Comparison of ENCODE assay signal across 19 cellular contexts in genomic region chr14:43983721-43984120, GRCh38.
DNase-seq lines count a peak whose midpoint lies in the region; ATAC-seq and TF ChIP-seq lines count a peak whose summit lies in the region.
"Had no signal": no experiment of that assay in that cellular context is flagged by ENCODE, and none has a peak within 500 bp of the region (broad histone marks: within the 10 kb centered on the region; RNA-seq: fewer than 3 reads in every experiment).

No MANE protein-coding gene starts in this region.

- no peak for TF ChIP-seq POLR2A in body of pancreas (IDR thresholded peaks at IDR 0.05)

- peak overlapping the region; percentile 39 for H2AFZ ChIP-seq in SU-DHL-6 (ENCODE audit: low read depth, low read length, severe bottlenecking)
- H2AFZ ChIP-seq: GM23338 had no signal

- CTCF ChIA-PET in activated CD4-positive, alpha-beta T cell treated with anti-CD3 and anti-CD28 coated beads for 36 hours (lab: Charles Lee), result no interaction called here

- 61 to 79% methylated on average over 8 of the region's 8 CpGs for WGBS in body of pancreas, 2 donors

- H3K4me3 Mint-ChIP-seq in nephron progenitor cell, result no peak overlapping the region
- H3K4me3 Mint-ChIP-seq in activated CD4-positive, alpha-beta T cell treated with anti-CD3 and anti-CD28 coated beads for 36 hours, result no peak overlapping the region
- H3K4me3 Mint-ChIP-seq: CD14-positive monocyte; CD4-positive, alpha-beta memory T cell; GM23338; IgD-negative memory B cell had no signal

- H3K9me3 ChIP-seq in SU-DHL-6 (ENCODE audit: insufficient read depth, low read length) (no peaks in the 10 kb centered on the region), body of pancreas (no peaks in the 10 kb centered on the region)
- H3K9me3 ChIP-seq: BLaER1 had no signal

- H3K4me3 ChIP-seq in SU-DHL-6 (ENCODE audit: insufficient read depth, low read length, poor library complexity, severe bottlenecking) (no peak overlapping the region), kidney epithelial cell (ENCODE audit: low read depth, low read length) (no peak overlapping the region), body of pancreas (no peak overlapping the region)
- H3K4me3 ChIP-seq: BLaER1, GM23338 had no signal

- no peaks in the 10 kb centered on the region for H3K36me3 Mint-ChIP-seq in nephron progenitor cell (ENCODE audit: low read depth)
- no peaks in the 10 kb centered on the region for H3K36me3 Mint-ChIP-seq in activated CD4-positive, alpha-beta T cell treated with anti-CD3 and anti-CD28 coated beads for 36 hours (ENCODE audit: low read depth)
- H3K36me3 Mint-ChIP-seq: CD14-positive monocyte; CD4-positive, alpha-beta memory T cell; IgD-negative memory B cell had no signal

- no peaks in the 10 kb centered on the region for H3K9me2 ChIP-seq in SU-DHL-6 (replicated peaks; ENCODE audit: insufficient read depth, low read length)

- no peak for TF ChIP-seq CTCF in SU-DHL-6 (IDR thresholded peaks at IDR 0.05; ENCODE audit: insufficient read depth, low read length, poor library complexity, severe bottlenecking)
- TF ChIP-seq CTCF in kidney epithelial cell (IDR thresholded peaks at IDR 0.05; ENCODE audit: insufficient read depth, low read length, poor library complexity, severe bottlenecking), result no peak
- no peak for TF ChIP-seq CTCF in nephron progenitor cell (IDR thresholded peaks at IDR 0.05)
- TF ChIP-seq CTCF in body of pancreas (IDR thresholded peaks at IDR 0.05), result no peak

- DNase-seq in Daoy (ENCODE audit: low read depth) (peak; percentile 4), kidney epithelial cell (ENCODE audit: low read depth) (peak; percentile 7), nephron progenitor cell (peak; percentile 20), NCI-H226 (no peak), body of pancreas (no peak), RPMI8226 (no peak)
- DNase-seq in activated CD4-positive, alpha-beta T cell treated with anti-CD3 and anti-CD28 coated beads for 36 hours, result no peak
- DNase-seq: 8988T; Calu3; CD4-positive, alpha-beta memory T cell; DMS79 treated with DMSO at 0.1 percent for 48 hours; EL; HCEC 1CT had no signal

- H3K36me3 ChIP-seq in SU-DHL-6 (ENCODE audit: low read length) (peaks cover 3% of the 10 kb centered on the region; the same call in 1 of the 2 replicates), kidney epithelial cell (ENCODE audit: control insufficient read depth, insufficient read depth, low read length) (no peaks in the 10 kb centered on the region), body of pancreas (replicated peaks in 1 of 2; ENCODE audit: insufficient read depth in 1 of 2, low read depth in 2 of 2) (no peaks in the 10 kb centered on the region)
- H3K36me3 ChIP-seq: BLaER1 had no signal

- H3K4me1 ChIP-seq in body of pancreas, result no peaks in the 10 kb centered on the region
- H3K4me1 ChIP-seq: BLaER1 had no signal

- H4K20me1 ChIP-seq in SU-DHL-6 (ENCODE audit: low read depth, low read length), result no peaks in the 10 kb centered on the region
- H4K20me1 ChIP-seq: BLaER1 had no signal

- intact Hi-C loops in activated CD4-positive, alpha-beta T cell treated with anti-CD3 and anti-CD28 coated beads for 36 hours (cut with DNase I, micrococcal nuclease), result no loop called here
- intact Hi-C loops in body of pancreas (cut with DNase I), result no loop called here

- H3K4me2 ChIP-seq in SU-DHL-6 (ENCODE audit: low read depth, low read length, poor library complexity, severe bottlenecking), result no peak overlapping the region
- H3K4me2 ChIP-seq: BLaER1, GM23338 had no signal

- peaks cover 3% of the 10 kb centered on the region for H3K27me3 Mint-ChIP-seq in nephron progenitor cell (ENCODE audit: low read depth, poor library complexity)
- no peaks in the 10 kb centered on the region for H3K27me3 Mint-ChIP-seq in activated CD4-positive, alpha-beta T cell treated with anti-CD3 and anti-CD28 coated beads for 36 hours
- H3K27me3 Mint-ChIP-seq: CD4-positive, alpha-beta memory T cell; IgD-negative memory B cell had no signal

- no peaks in the 10 kb centered on the region for H3K79me2 ChIP-seq in SU-DHL-6 (ENCODE audit: insufficient read depth, low read length)

- no peak for ATAC-seq in activated CD4-positive, alpha-beta T cell treated with anti-CD3 and anti-CD28 coated beads for 36 hours
- no peak for ATAC-seq in body of pancreas
- ATAC-seq: GM23338, HepG2 had no signal

- POLR2A ChIA-PET in activated CD4-positive, alpha-beta T cell treated with anti-CD3 and anti-CD28 coated beads for 36 hours (lab: Charles Lee), result no interaction called here

- H3K27me3 ChIP-seq in SU-DHL-6 (ENCODE audit: low read length), result no peaks in the 10 kb centered on the region
- no peaks in the 10 kb centered on the region for H3K27me3 ChIP-seq in kidney epithelial cell (ENCODE audit: control insufficient read depth, insufficient read depth, low read length)
- no peaks in the 10 kb centered on the region for H3K27me3 ChIP-seq in body of pancreas
- H3K27me3 ChIP-seq: BLaER1 had no signal

- H3K9me3 Mint-ChIP-seq in nephron progenitor cell, result no peaks in the 10 kb centered on the region
- peaks cover 5% of the 10 kb centered on the region for H3K9me3 Mint-ChIP-seq in activated CD4-positive, alpha-beta T cell treated with anti-CD3 and anti-CD28 coated beads for 36 hours (ENCODE audit: low read depth)

- H3K4me1 Mint-ChIP-seq in nephron progenitor cell, result no peaks in the 10 kb centered on the region
- H3K4me1 Mint-ChIP-seq in activated CD4-positive, alpha-beta T cell treated with anti-CD3 and anti-CD28 coated beads for 36 hours, result no peaks in the 10 kb centered on the region
- H3K4me1 Mint-ChIP-seq: CD14-positive monocyte; CD4-positive, alpha-beta memory T cell; GM23338; IgD-negative memory B cell had no signal

- no peaks in the 10 kb centered on the region for H3F3A ChIP-seq in SU-DHL-6 (ENCODE audit: insufficient read depth)

- H3K27ac ChIP-seq in SU-DHL-6 (ENCODE audit: low read depth, low read length), result no peak overlapping the region
- H3K27ac ChIP-seq in body of pancreas, result no peak overlapping the region
- H3K27ac ChIP-seq: BLaER1 had no signal

- no peak overlapping the region for H3K9ac ChIP-seq in SU-DHL-6 (ENCODE audit: low read length)
- H3K9ac ChIP-seq: BLaER1 had no signal

- no peak overlapping the region for H3K27ac Mint-ChIP-seq in nephron progenitor cell
- no peak overlapping the region for H3K27ac Mint-ChIP-seq in activated CD4-positive, alpha-beta T cell treated with anti-CD3 and anti-CD28 coated beads for 36 hours
- H3K27ac Mint-ChIP-seq: CD14-positive monocyte; CD4-positive, alpha-beta memory T cell; GM23338; IgD-negative memory B cell had no signal

Comparison
In these comparisons a context has a peak if more than half of its experiments do, and no peak if none do; other contexts are left out.
1. DNase-seq: peak in Daoy (single experiment), kidney epithelial cell (single experiment) and nephron progenitor cell (single experiment); none in NCI-H226 (single experiment), activated CD4-positive, alpha-beta T cell treated with anti-CD3 and anti-CD28 coated beads for 36 hours (single experiment), body of pancreas (0 of 4) and RPMI8226 (single experiment).